25 cellular contexts compared by ENCODE assay signal in genomic region chr3:142778541-142778940, GRCh38. TPM values are rescaled to one million over a fixed set of nuclear protein-coding genes. Genes with fewer than 3 reads are reported as not detected.
"Had no signal": no experiment of that assay in that cellular context is flagged by ENCODE, and none has a peak within 500 bp of the region (broad histone marks: within the 10 kb centered on the region; RNA-seq: fewer than 3 reads in every experiment).

No MANE protein-coding gene starts in this region.

- H3K9me3 Mint-ChIP-seq: immature natural killer cell; stimulated activated naive CD8-positive, alpha-beta T cell treated with anti-CD3 and anti-CD28 coated beads, Interleukin-15, Interleukin-2, amounts not matched to agents 100 ng/mL and 50 ng/mL, for 24 hours; type B pancreatic cell had no signal

- H3K4me1 ChIP-seq: left ventricle myocardium inferior, prostate gland, spleen, suprapubic skin, tibial artery, uterus had no signal

- FAIRE-seq: islet of Langerhans, small intestine had no signal

- H3K4me3 ChIP-seq: left ventricle myocardium inferior, lung, mucosa of descending colon, ovary, prostate gland, sigmoid colon, spleen, suprapubic skin, thoracic aorta, tibial artery, uterus had no signal

- DNase-seq: hypothalamus; immature natural killer cell; left ventricle myocardium inferior; midbrain; mucosa of descending colon; naive thymus-derived CD4-positive, alpha-beta T cell; ovary; retina; right cardiac atrium; sigmoid colon; small intestine; spleen; stimulated activated CD4-positive, alpha-beta T cell treated with anti-CD3 and anti-CD28 coated beads, Interleukin-4, amount 100 ng/mL, for 24 hours; stimulated activated naive CD4-positive, alpha-beta T cell; tibial artery; uterus had no signal

- H3K9me3 ChIP-seq: left ventricle myocardium inferior, mucosa of descending colon, prostate gland, sigmoid colon, spleen, suprapubic skin, thoracic aorta, tibial artery, uterus had no signal

- ATAC-seq: mucosa of descending colon; naive thymus-derived CD4-positive, alpha-beta T cell; natural killer cell treated with Interleukin-12 subunit alpha and Interleukin-12 subunit beta and Interleukin-15 and Interleukin-18, amount 100 ng/mL, for 72 hours; right cardiac atrium; stimulated activated effector memory CD8-positive, alpha-beta T cell treated with anti-CD3 and anti-CD28 coated beads, Interleukin-12 subunit alpha, Interleukin-12 subunit beta, amount 100 ng/mL, for 72 hours had no signal

- H3K4me3 Mint-ChIP-seq: immature natural killer cell; naive thymus-derived CD4-positive, alpha-beta T cell; natural killer cell treated with Interleukin-12 subunit alpha and Interleukin-12 subunit beta and Interleukin-15 and Interleukin-18, amount 100 ng/mL, for 72 hours; stimulated activated effector memory CD8-positive, alpha-beta T cell treated with anti-CD3 and anti-CD28 coated beads, Interleukin-12 subunit alpha, Interleukin-12 subunit beta, amount 100 ng/mL, for 72 hours; stimulated activated naive CD8-positive, alpha-beta T cell treated with anti-CD3 and anti-CD28 coated beads, Interleukin-15, Interleukin-2, amounts not matched to agents 100 ng/mL and 50 ng/mL, for 24 hours; type B pancreatic cell had no signal

- H3K27ac ChIP-seq: left ventricle myocardium inferior, ovary, prostate gland, sigmoid colon, spleen, suprapubic skin, thoracic aorta, tibial artery, uterus had no signal

- H3K4me1 Mint-ChIP-seq: immature natural killer cell; stimulated activated effector memory CD8-positive, alpha-beta T cell treated with anti-CD3 and anti-CD28 coated beads, Interleukin-12 subunit alpha, Interleukin-12 subunit beta, amount 100 ng/mL, for 72 hours had no signal

- H3K27me3 Mint-ChIP-seq: stimulated activated naive CD8-positive, alpha-beta T cell treated with anti-CD3 and anti-CD28 coated beads, Interleukin-15, Interleukin-2, amounts not matched to agents 100 ng/mL and 50 ng/mL, for 24 hours; type B pancreatic cell had no signal

- H3K27ac Mint-ChIP-seq: immature natural killer cell; naive thymus-derived CD4-positive, alpha-beta T cell; natural killer cell treated with Interleukin-12 subunit alpha and Interleukin-12 subunit beta and Interleukin-15 and Interleukin-18, amount 100 ng/mL, for 72 hours; stimulated activated effector memory CD8-positive, alpha-beta T cell treated with anti-CD3 and anti-CD28 coated beads, Interleukin-12 subunit alpha, Interleukin-12 subunit beta, amount 100 ng/mL, for 72 hours; stimulated activated naive CD8-positive, alpha-beta T cell treated with anti-CD3 and anti-CD28 coated beads, Interleukin-15, Interleukin-2, amounts not matched to agents 100 ng/mL and 50 ng/mL, for 24 hours; type B pancreatic cell had no signal

- H3K27me3 ChIP-seq: ovary, sigmoid colon, spleen, suprapubic skin, tibial artery, uterus had no signal

- H3K36me3 Mint-ChIP-seq: immature natural killer cell; natural killer cell treated with Interleukin-12 subunit alpha and Interleukin-12 subunit beta and Interleukin-15 and Interleukin-18, amount 100 ng/mL, for 72 hours; stimulated activated effector memory CD8-positive, alpha-beta T cell treated with anti-CD3 and anti-CD28 coated beads, Interleukin-12 subunit alpha, Interleukin-12 subunit beta, amount 100 ng/mL, for 72 hours; type B pancreatic cell had no signal

- H3K36me3 ChIP-seq: ovary, prostate gland, suprapubic skin, thoracic aorta, uterus had no signal

RNA-seq across cellular contexts. Expression of gene TRPC1, which starts 54.7 kb away (rescaled TPM):
- polyA plus RNA-seq: immature natural killer cell had no signal
